In the genomic region with DNA sequence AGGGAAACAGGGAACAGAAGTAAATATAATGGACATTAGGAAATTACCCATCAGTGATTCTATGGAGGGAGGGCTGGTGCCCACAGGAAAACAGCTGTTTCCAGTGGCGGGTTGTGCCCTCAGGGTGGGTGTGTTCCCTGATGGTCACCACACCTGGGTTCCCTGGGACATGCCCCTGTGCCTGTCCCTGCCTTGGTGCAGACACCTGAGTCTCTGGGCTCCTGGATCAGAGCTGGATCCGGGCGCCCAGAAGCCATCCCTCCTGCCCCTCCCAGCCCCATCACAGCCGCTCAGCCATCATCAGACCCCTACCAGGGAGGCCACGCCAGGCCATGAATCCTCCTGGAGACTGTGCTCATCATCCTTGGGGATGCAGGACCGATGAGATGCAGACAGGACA, we compare ENCODE assay signal across 8 cellular contexts.
"Had no signal": no experiment of that assay in that cellular context is flagged by ENCODE, and none has a peak within 500 bp of the region (broad histone marks: within the 10 kb centered on the region; RNA-seq: fewer than 3 reads in every experiment).

No MANE protein-coding gene starts in this region.

- H2AFZ ChIP-seq: GM23248 had no signal

- H3K36me3 ChIP-seq: HAP-1 had no signal

- H3K4me3 Mint-ChIP-seq: HFFc6, IgD-negative memory B cell had no signal

- H3K4me1 Mint-ChIP-seq: IgD-negative memory B cell had no signal

- H3K27ac ChIP-seq: GM23248, HL-60 had no signal

- H3K4me1 ChIP-seq: HAP-1 had no signal

- H3K4me3 ChIP-seq: GM23248, HAP-1 had no signal

- H3K9ac ChIP-seq: GM23248 had no signal

- H3K27ac Mint-ChIP-seq: HFFc6, IgD-negative memory B cell had no signal

- H3K9me3 ChIP-seq: HAP-1 had no signal

- DNase-seq: GM23248, GOT3, H7, HFFc6, KBM-7 had no signal
